ENCODE assay signal across 1 cellular context in the genomic region with DNA sequence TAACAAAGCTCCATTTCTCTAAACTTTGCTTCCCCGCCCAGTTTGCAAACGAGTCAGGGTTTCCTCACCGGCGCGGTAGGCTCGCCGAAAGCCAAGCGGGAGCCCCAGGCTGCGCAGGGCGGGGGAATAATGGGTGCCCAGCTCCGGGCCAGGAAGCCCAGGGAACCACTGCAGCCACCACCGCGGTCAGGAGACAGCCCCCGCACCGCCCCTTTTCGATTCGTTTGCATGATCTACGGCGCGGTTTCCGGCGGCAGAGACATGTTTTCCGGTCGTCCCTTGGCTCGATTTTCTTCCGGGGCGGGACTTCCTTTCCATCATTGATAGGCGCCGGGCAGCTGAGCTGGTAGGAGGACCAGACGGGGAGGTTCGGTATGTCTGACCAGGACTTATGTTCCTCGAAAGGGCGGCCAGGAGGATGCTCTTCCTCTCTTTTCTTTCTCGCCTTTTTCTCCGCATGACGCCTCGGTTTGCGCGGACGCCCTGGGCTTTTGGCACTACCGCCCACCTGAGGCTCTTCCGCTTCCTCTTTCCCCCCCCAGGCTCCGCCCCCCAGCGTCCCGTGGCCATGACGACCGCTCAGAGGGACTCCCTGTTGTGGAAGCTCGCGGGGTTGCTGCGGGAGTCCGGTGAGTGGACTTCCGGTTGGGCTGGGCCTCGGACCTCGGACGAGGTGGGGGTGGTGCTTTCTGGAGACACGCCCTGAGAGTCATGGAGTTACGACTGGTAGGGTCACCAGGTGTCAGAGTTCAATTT.
TF ChIP-seq lines count a peak whose summit lies in the region.

A gene with protein sequence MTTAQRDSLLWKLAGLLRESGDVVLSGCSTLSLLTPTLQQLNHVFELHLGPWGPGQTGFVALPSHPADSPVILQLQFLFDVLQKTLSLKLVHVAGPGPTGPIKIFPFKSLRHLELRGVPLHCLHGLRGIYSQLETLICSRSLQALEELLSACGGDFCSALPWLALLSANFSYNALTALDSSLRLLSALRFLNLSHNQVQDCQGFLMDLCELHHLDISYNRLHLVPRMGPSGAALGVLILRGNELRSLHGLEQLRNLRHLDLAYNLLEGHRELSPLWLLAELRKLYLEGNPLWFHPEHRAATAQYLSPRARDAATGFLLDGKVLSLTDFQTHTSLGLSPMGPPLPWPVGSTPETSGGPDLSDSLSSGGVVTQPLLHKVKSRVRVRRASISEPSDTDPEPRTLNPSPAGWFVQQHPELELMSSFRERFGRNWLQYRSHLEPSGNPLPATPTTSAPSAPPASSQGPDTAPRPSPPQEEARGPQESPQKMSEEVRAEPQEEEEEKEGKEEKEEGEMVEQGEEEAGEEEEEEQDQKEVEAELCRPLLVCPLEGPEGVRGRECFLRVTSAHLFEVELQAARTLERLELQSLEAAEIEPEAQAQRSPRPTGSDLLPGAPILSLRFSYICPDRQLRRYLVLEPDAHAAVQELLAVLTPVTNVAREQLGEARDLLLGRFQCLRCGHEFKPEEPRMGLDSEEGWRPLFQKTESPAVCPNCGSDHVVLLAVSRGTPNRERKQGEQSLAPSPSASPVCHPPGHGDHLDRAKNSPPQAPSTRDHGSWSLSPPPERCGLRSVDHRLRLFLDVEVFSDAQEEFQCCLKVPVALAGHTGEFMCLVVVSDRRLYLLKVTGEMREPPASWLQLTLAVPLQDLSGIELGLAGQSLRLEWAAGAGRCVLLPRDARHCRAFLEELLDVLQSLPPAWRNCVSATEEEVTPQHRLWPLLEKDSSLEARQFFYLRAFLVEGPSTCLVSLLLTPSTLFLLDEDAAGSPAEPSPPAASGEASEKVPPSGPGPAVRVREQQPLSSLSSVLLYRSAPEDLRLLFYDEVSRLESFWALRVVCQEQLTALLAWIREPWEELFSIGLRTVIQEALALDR (plus strand): TSS at position 306 of the 756 bp plus-strand sequence. CDS start 263 bp downstream, at position 569.

TF ChIP-seq in HepG2, 621 proteins besides CTCF, POLR2A, EP300 and RAD21 (continued from another document and continues in another):
- TF ChIP-seq, protein P1, sequence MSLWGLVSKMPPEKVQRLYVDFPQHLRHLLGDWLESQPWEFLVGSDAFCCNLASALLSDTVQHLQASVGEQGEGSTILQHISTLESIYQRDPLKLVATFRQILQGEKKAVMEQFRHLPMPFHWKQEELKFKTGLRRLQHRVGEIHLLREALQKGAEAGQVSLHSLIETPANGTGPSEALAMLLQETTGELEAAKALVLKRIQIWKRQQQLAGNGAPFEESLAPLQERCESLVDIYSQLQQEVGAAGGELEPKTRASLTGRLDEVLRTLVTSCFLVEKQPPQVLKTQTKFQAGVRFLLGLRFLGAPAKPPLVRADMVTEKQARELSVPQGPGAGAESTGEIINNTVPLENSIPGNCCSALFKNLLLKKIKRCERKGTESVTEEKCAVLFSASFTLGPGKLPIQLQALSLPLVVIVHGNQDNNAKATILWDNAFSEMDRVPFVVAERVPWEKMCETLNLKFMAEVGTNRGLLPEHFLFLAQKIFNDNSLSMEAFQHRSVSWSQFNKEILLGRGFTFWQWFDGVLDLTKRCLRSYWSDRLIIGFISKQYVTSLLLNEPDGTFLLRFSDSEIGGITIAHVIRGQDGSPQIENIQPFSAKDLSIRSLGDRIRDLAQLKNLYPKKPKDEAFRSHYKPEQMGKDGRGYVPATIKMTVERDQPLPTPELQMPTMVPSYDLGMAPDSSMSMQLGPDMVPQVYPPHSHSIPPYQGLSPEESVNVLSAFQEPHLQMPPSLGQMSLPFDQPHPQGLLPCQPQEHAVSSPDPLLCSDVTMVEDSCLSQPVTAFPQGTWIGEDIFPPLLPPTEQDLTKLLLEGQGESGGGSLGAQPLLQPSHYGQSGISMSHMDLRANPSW (CRISPR knock-in tag; IDR thresholded peaks at IDR 0.05; ENCODE audit: borderline replicate concordance) = peak; percentile 75; the same call in 1 of the 2 replicates
- TF ChIP-seq ZNF556 (CRISPR knock-in tag; IDR thresholded peaks at IDR 0.05; ENCODE audit: borderline replicate concordance) = no peak; the same call in 1 of the 2 replicates
- peak; percentile 11; the same call in 1 of the 2 replicates for TF ChIP-seq JUNB (CRISPR knock-in tag; IDR thresholded peaks at IDR 0.05; ENCODE audit: borderline replicate concordance)
- TF ChIP-seq ZNF7 (CRISPR knock-in tag; IDR thresholded peaks at IDR 0.05) = no peak
- TF ChIP-seq, protein P2, sequence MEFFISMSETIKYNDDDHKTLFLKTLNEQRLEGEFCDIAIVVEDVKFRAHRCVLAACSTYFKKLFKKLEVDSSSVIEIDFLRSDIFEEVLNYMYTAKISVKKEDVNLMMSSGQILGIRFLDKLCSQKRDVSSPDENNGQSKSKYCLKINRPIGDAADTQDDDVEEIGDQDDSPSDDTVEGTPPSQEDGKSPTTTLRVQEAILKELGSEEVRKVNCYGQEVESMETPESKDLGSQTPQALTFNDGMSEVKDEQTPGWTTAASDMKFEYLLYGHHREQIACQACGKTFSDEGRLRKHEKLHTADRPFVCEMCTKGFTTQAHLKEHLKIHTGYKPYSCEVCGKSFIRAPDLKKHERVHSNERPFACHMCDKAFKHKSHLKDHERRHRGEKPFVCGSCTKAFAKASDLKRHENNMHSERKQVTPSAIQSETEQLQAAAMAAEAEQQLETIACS (CRISPR knock-in tag; IDR thresholded peaks at IDR 0.05) = no peak
- TF ChIP-seq, protein P3, sequence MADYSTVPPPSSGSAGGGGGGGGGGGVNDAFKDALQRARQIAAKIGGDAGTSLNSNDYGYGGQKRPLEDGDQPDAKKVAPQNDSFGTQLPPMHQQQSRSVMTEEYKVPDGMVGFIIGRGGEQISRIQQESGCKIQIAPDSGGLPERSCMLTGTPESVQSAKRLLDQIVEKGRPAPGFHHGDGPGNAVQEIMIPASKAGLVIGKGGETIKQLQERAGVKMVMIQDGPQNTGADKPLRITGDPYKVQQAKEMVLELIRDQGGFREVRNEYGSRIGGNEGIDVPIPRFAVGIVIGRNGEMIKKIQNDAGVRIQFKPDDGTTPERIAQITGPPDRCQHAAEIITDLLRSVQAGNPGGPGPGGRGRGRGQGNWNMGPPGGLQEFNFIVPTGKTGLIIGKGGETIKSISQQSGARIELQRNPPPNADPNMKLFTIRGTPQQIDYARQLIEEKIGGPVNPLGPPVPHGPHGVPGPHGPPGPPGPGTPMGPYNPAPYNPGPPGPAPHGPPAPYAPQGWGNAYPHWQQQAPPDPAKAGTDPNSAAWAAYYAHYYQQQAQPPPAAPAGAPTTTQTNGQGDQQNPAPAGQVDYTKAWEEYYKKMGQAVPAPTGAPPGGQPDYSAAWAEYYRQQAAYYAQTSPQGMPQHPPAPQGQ (CRISPR knock-in tag; IDR thresholded peaks at IDR 0.05; ENCODE audit: borderline replicate concordance) = peak; percentile 84; the same call in 1 of the 2 replicates
- peak; percentile 59 for TF ChIP-seq SALL1 (CRISPR knock-in tag; IDR thresholded peaks at IDR 0.05)
- peak; percentile 86; the same call in 1 of the 2 replicates for TF ChIP-seq NRL (CRISPR knock-in tag; IDR thresholded peaks at IDR 0.05; ENCODE audit: borderline replicate concordance)
- TF ChIP-seq RBFOX2 (IDR thresholded peaks at IDR 0.05; ENCODE audit: low read depth, low read length) = peak; percentile 98
- no peak for TF ChIP-seq CHD4 (IDR thresholded peaks at IDR 0.05; ENCODE audit: borderline replicate concordance, low read length)
- peak; percentile 48 for TF ChIP-seq HCFC1 (IDR thresholded peaks at IDR 0.05; ENCODE audit: low read depth, low read length)
- peak; percentile 56 for TF ChIP-seq ZNF121 (CRISPR knock-in tag; IDR thresholded peaks at IDR 0.05)
- TF ChIP-seq ZNF614 (CRISPR knock-in tag; IDR thresholded peaks at IDR 0.05; ENCODE audit: borderline replicate concordance) = peak; percentile 33; the same call in 1 of the 2 replicates
- TF ChIP-seq, protein P4, sequence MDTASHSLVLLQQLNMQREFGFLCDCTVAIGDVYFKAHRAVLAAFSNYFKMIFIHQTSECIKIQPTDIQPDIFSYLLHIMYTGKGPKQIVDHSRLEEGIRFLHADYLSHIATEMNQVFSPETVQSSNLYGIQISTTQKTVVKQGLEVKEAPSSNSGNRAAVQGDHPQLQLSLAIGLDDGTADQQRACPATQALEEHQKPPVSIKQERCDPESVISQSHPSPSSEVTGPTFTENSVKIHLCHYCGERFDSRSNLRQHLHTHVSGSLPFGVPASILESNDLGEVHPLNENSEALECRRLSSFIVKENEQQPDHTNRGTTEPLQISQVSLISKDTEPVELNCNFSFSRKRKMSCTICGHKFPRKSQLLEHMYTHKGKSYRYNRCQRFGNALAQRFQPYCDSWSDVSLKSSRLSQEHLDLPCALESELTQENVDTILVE (CRISPR knock-in tag; IDR thresholded peaks at IDR 0.05) = peak; percentile 86
- TF ChIP-seq, protein P5, sequence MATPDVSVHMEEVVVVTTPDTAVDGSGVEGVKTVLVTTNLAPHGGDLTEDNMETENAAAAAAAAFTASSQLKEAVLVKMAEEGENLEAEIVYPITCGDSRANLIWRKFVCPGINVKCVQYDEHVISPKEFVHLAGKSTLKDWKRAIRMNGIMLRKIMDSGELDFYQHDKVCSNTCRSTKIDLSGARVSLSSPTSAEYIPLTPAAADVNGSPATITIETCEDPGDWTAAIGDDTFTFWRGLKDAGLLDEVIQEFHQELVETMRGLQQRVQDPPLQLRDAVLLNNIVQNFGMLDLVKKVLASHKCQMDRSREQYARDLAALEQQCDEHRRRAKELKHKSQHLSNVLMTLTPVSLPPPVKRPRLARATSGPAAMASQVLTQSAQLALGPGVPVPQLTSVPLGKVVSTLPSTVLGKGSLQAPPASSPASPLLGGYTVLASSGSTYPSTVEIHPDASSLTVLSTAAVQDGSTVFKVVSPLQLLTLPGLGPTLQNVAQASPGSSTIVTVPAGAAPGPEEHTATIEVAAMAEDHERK (CRISPR knock-in tag; IDR thresholded peaks at IDR 0.05; ENCODE audit: low read depth) = 0 out of 2 replicates have a peak, but pooled peaks have one; percentile 19
- TF ChIP-seq MEF2D (CRISPR knock-in tag; IDR thresholded peaks at IDR 0.05) = peak; percentile 83; the same call in 1 of the 2 replicates
- peak; percentile 88 for TF ChIP-seq ZNF274 (CRISPR knock-in tag; IDR thresholded peaks at IDR 0.05)
- TF ChIP-seq, protein P6, sequence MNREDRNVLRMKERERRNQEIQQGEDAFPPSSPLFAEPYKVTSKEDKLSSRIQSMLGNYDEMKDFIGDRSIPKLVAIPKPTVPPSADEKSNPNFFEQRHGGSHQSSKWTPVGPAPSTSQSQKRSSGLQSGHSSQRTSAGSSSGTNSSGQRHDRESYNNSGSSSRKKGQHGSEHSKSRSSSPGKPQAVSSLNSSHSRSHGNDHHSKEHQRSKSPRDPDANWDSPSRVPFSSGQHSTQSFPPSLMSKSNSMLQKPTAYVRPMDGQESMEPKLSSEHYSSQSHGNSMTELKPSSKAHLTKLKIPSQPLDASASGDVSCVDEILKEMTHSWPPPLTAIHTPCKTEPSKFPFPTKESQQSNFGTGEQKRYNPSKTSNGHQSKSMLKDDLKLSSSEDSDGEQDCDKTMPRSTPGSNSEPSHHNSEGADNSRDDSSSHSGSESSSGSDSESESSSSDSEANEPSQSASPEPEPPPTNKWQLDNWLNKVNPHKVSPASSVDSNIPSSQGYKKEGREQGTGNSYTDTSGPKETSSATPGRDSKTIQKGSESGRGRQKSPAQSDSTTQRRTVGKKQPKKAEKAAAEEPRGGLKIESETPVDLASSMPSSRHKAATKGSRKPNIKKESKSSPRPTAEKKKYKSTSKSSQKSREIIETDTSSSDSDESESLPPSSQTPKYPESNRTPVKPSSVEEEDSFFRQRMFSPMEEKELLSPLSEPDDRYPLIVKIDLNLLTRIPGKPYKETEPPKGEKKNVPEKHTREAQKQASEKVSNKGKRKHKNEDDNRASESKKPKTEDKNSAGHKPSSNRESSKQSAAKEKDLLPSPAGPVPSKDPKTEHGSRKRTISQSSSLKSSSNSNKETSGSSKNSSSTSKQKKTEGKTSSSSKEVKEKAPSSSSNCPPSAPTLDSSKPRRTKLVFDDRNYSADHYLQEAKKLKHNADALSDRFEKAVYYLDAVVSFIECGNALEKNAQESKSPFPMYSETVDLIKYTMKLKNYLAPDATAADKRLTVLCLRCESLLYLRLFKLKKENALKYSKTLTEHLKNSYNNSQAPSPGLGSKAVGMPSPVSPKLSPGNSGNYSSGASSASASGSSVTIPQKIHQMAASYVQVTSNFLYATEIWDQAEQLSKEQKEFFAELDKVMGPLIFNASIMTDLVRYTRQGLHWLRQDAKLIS (CRISPR knock-in tag; IDR thresholded peaks at IDR 0.05) = peak; percentile 72; the same call in 1 of the 2 replicates
- no peak for TF ChIP-seq CHCHD3 (CRISPR knock-in tag; IDR thresholded peaks at IDR 0.05)
- TF ChIP-seq HNF4G (IDR thresholded peaks at IDR 0.05; ENCODE audit: borderline replicate concordance, low read depth, low read length) = peak; percentile 71; the same call in 1 of the 2 replicates
- no peak; the same call in 1 of the 2 replicates for TF ChIP-seq HNF4G (CRISPR knock-in tag; IDR thresholded peaks at IDR 0.05; ENCODE audit: borderline replicate concordance, low read depth)
- no peak for TF ChIP-seq ZNF382 (CRISPR knock-in tag; IDR thresholded peaks at IDR 0.05; ENCODE audit: borderline replicate concordance)
- TF ChIP-seq ZNF143 (CRISPR knock-in tag; IDR thresholded peaks at IDR 0.05) = no peak
- no peak for TF ChIP-seq ZFP36 (IDR thresholded peaks at IDR 0.05; ENCODE audit: borderline replicate concordance, low read depth, low read length, partially characterized antibody)
- TF ChIP-seq ZNF772 (CRISPR knock-in tag; IDR thresholded peaks at IDR 0.05) = peak; percentile 62
- no peak; the same call in 1 of the 2 replicates for TF ChIP-seq SNAPC2 (CRISPR knock-in tag; IDR thresholded peaks at IDR 0.05)
- TF ChIP-seq ZBTB21 (CRISPR knock-in tag; IDR thresholded peaks at IDR 0.05) = peak; percentile 36; the same call in 1 of the 2 replicates
- no peak; the same call in 1 of the 2 replicates for TF ChIP-seq ZNF777 (CRISPR knock-in tag; IDR thresholded peaks at IDR 0.05)
- TF ChIP-seq, protein P7, sequence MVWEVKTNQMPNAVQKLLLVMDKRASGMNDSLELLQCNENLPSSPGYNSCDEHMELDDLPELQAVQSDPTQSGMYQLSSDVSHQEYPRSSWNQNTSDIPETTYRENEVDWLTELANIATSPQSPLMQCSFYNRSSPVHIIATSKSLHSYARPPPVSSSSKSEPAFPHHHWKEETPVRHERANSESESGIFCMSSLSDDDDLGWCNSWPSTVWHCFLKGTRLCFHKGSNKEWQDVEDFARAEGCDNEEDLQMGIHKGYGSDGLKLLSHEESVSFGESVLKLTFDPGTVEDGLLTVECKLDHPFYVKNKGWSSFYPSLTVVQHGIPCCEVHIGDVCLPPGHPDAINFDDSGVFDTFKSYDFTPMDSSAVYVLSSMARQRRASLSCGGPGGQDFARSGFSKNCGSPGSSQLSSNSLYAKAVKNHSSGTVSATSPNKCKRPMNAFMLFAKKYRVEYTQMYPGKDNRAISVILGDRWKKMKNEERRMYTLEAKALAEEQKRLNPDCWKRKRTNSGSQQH (CRISPR knock-in tag; IDR thresholded peaks at IDR 0.05; ENCODE audit: low read depth) = peak; percentile 89
- TF ChIP-seq DR1 (CRISPR knock-in tag; IDR thresholded peaks at IDR 0.05) = no peak; the same call in 1 of the 2 replicates
- TF ChIP-seq, protein P8, sequence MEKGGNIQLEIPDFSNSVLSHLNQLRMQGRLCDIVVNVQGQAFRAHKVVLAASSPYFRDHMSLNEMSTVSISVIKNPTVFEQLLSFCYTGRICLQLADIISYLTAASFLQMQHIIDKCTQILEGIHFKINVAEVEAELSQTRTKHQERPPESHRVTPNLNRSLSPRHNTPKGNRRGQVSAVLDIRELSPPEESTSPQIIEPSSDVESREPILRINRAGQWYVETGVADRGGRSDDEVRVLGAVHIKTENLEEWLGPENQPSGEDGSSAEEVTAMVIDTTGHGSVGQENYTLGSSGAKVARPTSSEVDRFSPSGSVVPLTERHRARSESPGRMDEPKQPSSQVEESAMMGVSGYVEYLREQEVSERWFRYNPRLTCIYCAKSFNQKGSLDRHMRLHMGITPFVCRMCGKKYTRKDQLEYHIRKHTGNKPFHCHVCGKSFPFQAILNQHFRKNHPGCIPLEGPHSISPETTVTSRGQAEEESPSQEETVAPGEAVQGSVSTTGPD (CRISPR knock-in tag; IDR thresholded peaks at IDR 0.05) = no peak
